In the genomic region with DNA sequence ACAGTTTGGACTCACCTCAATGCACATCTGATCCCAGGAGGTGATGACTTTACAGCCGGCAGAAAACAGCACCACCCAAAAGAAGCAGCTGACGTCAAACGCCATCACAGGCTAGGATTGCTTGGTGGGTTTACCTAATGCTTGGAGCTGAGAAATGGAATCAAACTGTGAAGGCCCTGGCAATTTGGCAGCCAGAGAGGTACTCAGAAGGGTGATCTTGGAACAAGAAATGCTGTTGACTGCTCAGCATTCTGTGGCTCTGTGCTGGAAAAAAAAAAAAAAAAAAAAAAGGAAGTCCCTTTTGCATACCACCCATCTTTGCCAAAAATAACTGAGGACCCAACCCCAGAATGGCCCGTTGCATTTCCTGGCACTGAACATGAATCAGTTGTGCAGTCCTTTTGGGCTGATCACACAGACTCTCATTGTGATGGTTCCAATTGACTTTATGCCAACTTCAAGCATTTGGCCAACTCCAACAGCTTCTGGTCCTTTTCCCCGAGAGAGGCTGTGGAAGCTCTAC, we compare ENCODE assay signal across 9 cellular contexts. TPM values are rescaled to one million over a fixed set of nuclear protein-coding genes. Genes with fewer than 3 reads are reported as not detected.
A peak's percentile ranks its signal among the peaks of the same experiment; 100 is the strongest.
DNase-seq lines count a peak whose midpoint lies in the region; TF ChIP-seq lines count a peak whose summit lies in the region.
"Had no signal": no experiment of that assay in that cellular context is flagged by ENCODE, and none has a peak within 500 bp of the region (broad histone marks: within the 10 kb centered on the region; RNA-seq: fewer than 3 reads in every experiment).

A gene (minus strand): TSS at position 263 of the 523 bp plus-strand sequence. CDS start 158 bp downstream, at position 105.

- H3K27ac Mint-ChIP-seq in IgD-negative memory B cell: peak within 1 kb of the TSS; percentile 95 to 99 (median 99)

- DNase-seq in coronary artery (ENCODE audit: low spot score) (no peak), NCI-H226 (no peak), H4 (ENCODE audit: low spot score) (no peak)
- DNase-seq in activated CD4-positive, CD25-positive, alpha-beta regulatory T cell (lab: John Stamatoyannopoulos, UW): no peak
- DNase-seq: stimulated activated CD4-positive, alpha-beta T cell treated with anti-CD3 and anti-CD28 coated beads, Interleukin-2, amount 100 ng/mL, for 48 hours had no signal

- H3K4me1 Mint-ChIP-seq in IgD-negative memory B cell: peaks cover 36 to 57% (median 55%) of the 10 kb centered on the region in 3 donors

- no peaks in the 10 kb centered on the region for H3K27me3 ChIP-seq in rectal smooth muscle tissue (ENCODE audit: control insufficient read depth, insufficient read depth, low read length)

- H3K4me1 ChIP-seq in rectal smooth muscle tissue (ENCODE audit: control insufficient read depth, insufficient read depth, low read length): no peaks in the 10 kb centered on the region

- H3K36me3 ChIP-seq in rectal smooth muscle tissue (ENCODE audit: control insufficient read depth, insufficient read depth, low read length): no peaks in the 10 kb centered on the region

- peaks cover 23% of the 10 kb centered on the region for H3K36me3 Mint-ChIP-seq in IgD-negative memory B cell

- no peak for TF ChIP-seq CTCF in coronary artery (IDR thresholded peaks at IDR 0.05)

- H3K27ac ChIP-seq in coronary artery: peak within 1 kb of the TSS in 1 of 2 donors; percentile 30
- H3K27ac ChIP-seq in rectal smooth muscle tissue (ENCODE audit: low read depth, low read length): no peak within 1 kb of the TSS

- H3K4me3 ChIP-seq in coronary artery (peak within 1 kb of the TSS; percentile 17), rectal smooth muscle tissue (ENCODE audit: low read length) (peak within 1 kb of the TSS; percentile 29)
- H3K4me3 ChIP-seq: lung had no signal

- TF ChIP-seq POLR2A in GM18526 (IDR thresholded peaks at IDR 0.05; ENCODE audit: extremely low read depth, insufficient read length): peak; percentile 35

- H3K27me3 Mint-ChIP-seq in IgD-negative memory B cell: peaks cover 2% of the 10 kb centered on the region

- peak within 1 kb of the TSS; percentile 95 to 98 (median 98) for H3K4me3 Mint-ChIP-seq in IgD-negative memory B cell

- H3K9ac ChIP-seq in rectal smooth muscle tissue (ENCODE audit: low read length): no peak within 1 kb of the TSS

- H3K9me3 Mint-ChIP-seq in IgD-negative memory B cell: peaks cover 0 to 3% (median 0%) of the 10 kb centered on the region in 3 donors

RNA-seq across cellular contexts. Expression of the gene that starts here (rescaled TPM):
- polyA plus RNA-seq in IgD-negative memory B cell: 99.1 TPM
- total RNA-seq in H4 (2014; rRNA removed; shearing (Covaris generic)): not detected in 2 replicates
